10 cellular contexts compared by ENCODE assay signal in the genomic region with DNA sequence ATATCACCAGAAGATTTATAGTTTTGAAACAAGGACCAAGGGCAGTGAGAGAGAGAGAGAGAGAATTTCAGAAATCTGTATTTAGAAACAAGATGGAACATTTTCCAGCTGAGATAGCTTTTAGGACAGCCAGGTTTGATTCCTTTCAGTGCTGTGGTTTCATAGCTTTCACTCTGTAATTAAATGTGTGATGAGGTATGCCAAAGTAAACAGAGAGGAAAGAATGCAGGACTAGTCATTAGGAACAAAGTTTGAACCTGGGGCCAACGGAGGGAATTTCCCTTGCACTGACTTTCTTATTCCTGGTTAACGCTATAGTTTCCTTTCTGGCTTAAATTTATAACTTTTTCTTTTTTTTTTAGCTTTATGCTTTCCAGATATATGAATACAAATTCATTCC. TPM values are rescaled to one million over a fixed set of nuclear protein-coding genes. Genes with fewer than 3 reads are reported as not detected.
A peak's percentile ranks its signal among the peaks of the same experiment; 100 is the strongest.
DNase-seq lines count a peak whose midpoint lies in the region; ATAC-seq and TF ChIP-seq lines count a peak whose summit lies in the region.
"Had no signal": no experiment of that assay in that cellular context is flagged by ENCODE, and none has a peak within 500 bp of the region (broad histone marks: within the 10 kb centered on the region; RNA-seq: fewer than 3 reads in every experiment).

No MANE protein-coding gene starts in this region.

- H3K27ac ChIP-seq in PC-3 (ENCODE audit: low read length): no peak overlapping the region; the same call in 1 of the 2 replicates
- H3K27ac ChIP-seq in uterus: no peak overlapping the region

- H3K4me2 ChIP-seq in PC-3 (ENCODE audit: low read length): peak overlapping the region; percentile 48

- CTCF ChIA-PET in PC-3 (lab: Charles Lee) (interaction anchor here (0.8 kb wide), 1 partner anchor 62 kb away, joined by 4 read pairs; a partner anchor contains a TSS), T-cell (lab: Charles Lee) (no interaction called here)

- H3K36me3 Mint-ChIP-seq in T-cell: no peaks in the 10 kb centered on the region
- H3K36me3 Mint-ChIP-seq: memory B cell had no signal

- H3K9me2 ChIP-seq in PC-3 (replicated peaks; ENCODE audit: low read length): no peaks in the 10 kb centered on the region

- H3K27me3 Mint-ChIP-seq in T-cell: peaks cover 0 to 1% of the 10 kb centered on the region in 2 donors
- H3K27me3 Mint-ChIP-seq: dendritic cell treated with granulocyte-macrophage colony-stimulating factor and Interleukin-4, amounts not matched to agents 40 ng/mL and 50 ng/mL, for 4 days had no signal

- H3K36me3 ChIP-seq in PC-3 (ENCODE audit: low read depth, low read length): no peaks in the 10 kb centered on the region
- no peaks in the 10 kb centered on the region for H3K36me3 ChIP-seq in uterus

- no peaks in the 10 kb centered on the region for H3F3A ChIP-seq in PC-3 (ENCODE audit: low read length, unreplicated experiment)

- H3K27me3 ChIP-seq in PC-3 (ENCODE audit: low read length): no peaks in the 10 kb centered on the region
- H3K27me3 ChIP-seq in uterus: no peaks in the 10 kb centered on the region

- H3K4me1 Mint-ChIP-seq in T-cell: no peaks in the 10 kb centered on the region
- H3K4me1 Mint-ChIP-seq: memory B cell had no signal

- peak overlapping the region; percentile 10; the same call in 1 of the 2 replicates for H2AFZ ChIP-seq in PC-3 (ENCODE audit: low read length)

- H3K27ac Mint-ChIP-seq in T-cell: no peak overlapping the region
- H3K27ac Mint-ChIP-seq: dendritic cell treated with granulocyte-macrophage colony-stimulating factor and Interleukin-4, amounts not matched to agents 40 ng/mL and 50 ng/mL, for 4 days; memory B cell had no signal

- TF ChIP-seq CTCF in PC-3 (conservative IDR thresholded peaks at IDR 0.05; ENCODE audit: low read depth, low read length) (no peak), fibroblast of pulmonary artery (IDR thresholded peaks at IDR 0.05; ENCODE audit: low read length, missing control alignments) (no peak), retinal pigment epithelial cell (conservative IDR thresholded peaks at IDR 0.05; ENCODE audit: low read depth, low read length) (no peak), uterus (IDR thresholded peaks at IDR 0.05) (no peak)

- H3K79me2 ChIP-seq in PC-3 (ENCODE audit: low read length): no peaks in the 10 kb centered on the region

- DNase-seq in DMS79 treated with DMSO at 0.1 percent for 48 hours (lab: John Stamatoyannopoulos, UW): peak; percentile 20
- no peak for DNase-seq in DMS79 (lab: John Stamatoyannopoulos, UW)
- DNase-seq in PC-3: peak; percentile 77
- peak; percentile 61 for DNase-seq in fibroblast of pulmonary artery (ENCODE audit: low read depth)
- peak; percentile 55 for DNase-seq in retinal pigment epithelial cell (ENCODE audit: low read depth)
- no peak for DNase-seq in T-cell
- DNase-seq in uterus: no peak

- no TSS peak for BruUV-seq in PC-3 (replicated peaks; lab: Mats Ljungman, UMichigan)

- TF ChIP-seq POLR2A in uterus (IDR thresholded peaks at IDR 0.05): no peak

- no peak overlapping the region for H3K9ac ChIP-seq in PC-3 (ENCODE audit: low read length)

- H3K9me3 Mint-ChIP-seq in T-cell: no peaks in the 10 kb centered on the region
- H3K9me3 Mint-ChIP-seq: dendritic cell treated with granulocyte-macrophage colony-stimulating factor and Interleukin-4, amounts not matched to agents 40 ng/mL and 50 ng/mL, for 4 days; memory B cell had no signal

- H3K4me3 Mint-ChIP-seq in T-cell: no peak overlapping the region
- H3K4me3 Mint-ChIP-seq: dendritic cell treated with granulocyte-macrophage colony-stimulating factor and Interleukin-4, amounts not matched to agents 40 ng/mL and 50 ng/mL, for 4 days; memory B cell had no signal

- POLR2A ChIA-PET in PC-3 (lab: Charles Lee; ENCODE audit: unreplicated experiment): interaction anchor here (0.6 to 1.0 kb wide), 3 partner anchors 62 to 1518 kb away, joined by 3 to 10 read pairs (median 3); a partner anchor contains a TSS
- POLR2A ChIA-PET in T-cell (lab: Charles Lee): no interaction called here

- intact Hi-C loops in PC-3 (cut with micrococcal nuclease) (no loop called here), uterus (cut with DNase I; ENCODE audit: low total_unique reads) (no loop called here)

- H3K9me3 ChIP-seq in PC-3 (ENCODE audit: low read length): no peaks in the 10 kb centered on the region
- H3K9me3 ChIP-seq in uterus: no peaks in the 10 kb centered on the region

- H3K4me1 ChIP-seq in PC-3 (ENCODE audit: insufficient read depth, low read length) (peaks cover 24% of the 10 kb centered on the region), uterus (no peaks in the 10 kb centered on the region)

- H3K4me3 ChIP-seq in PC-3 (ENCODE audit: low read length) (no peak overlapping the region), fibroblast of pulmonary artery (replicated peaks; ENCODE audit: low read depth, low read length) (no peak overlapping the region), retinal pigment epithelial cell (ENCODE audit: low read length) (no peak overlapping the region), uterus (no peak overlapping the region)

- ATAC-seq in PC-3 (peak; percentile 73), T-cell (replicated peaks in 1 of 4) (no peak), GM21381 (IDR thresholded peaks at IDR 0.05; ENCODE audit: unreplicated experiment) (no peak)

- H4K20me1 ChIP-seq in PC-3 (ENCODE audit: low read length): no peaks in the 10 kb centered on the region

RNA-seq across cellular contexts. Expression of a gene that starts 10.0 kb away (rescaled TPM):
- total RNA-seq in PC-3 (2014; rRNA removed) (8.1 and 8.5 TPM in 2 replicates), T-cell (10 to 100 TPM; 13.3 to 18.1 (median 15.8) TPM), uterus (1 to 10 TPM in 3 of 4 donors, under 1 TPM in 1; under 0.01 to 4.1 (median 2.1) TPM)

Comparison
In these comparisons a context has a peak if more than half of its experiments do, and no peak if none do; other contexts are left out.
1. DNase-seq: peak in DMS79 treated with DMSO at 0.1 percent for 48 hours (single experiment), PC-3 (single experiment), fibroblast of pulmonary artery (single experiment) and retinal pigment epithelial cell (single experiment); none in DMS79 (single experiment), T-cell (0 of 34) and uterus (0 of 2).